In the genomic region with DNA sequence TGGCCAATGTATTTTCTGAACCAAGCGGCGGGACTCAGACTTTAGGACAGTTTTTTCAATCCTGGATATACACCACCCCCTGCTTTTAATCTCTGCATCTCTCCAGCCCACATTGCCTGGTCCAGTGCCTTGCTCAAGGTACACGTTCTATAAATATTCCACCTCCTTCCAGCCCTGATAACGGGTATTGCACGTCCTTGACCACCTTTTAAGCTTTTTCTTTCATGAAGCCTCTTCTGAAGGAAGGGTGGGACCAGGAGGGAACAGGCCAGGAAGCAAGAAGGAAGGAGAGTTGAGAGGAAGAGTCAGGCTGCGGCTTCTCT, we compare ENCODE assay signal across 1 cellular context.
TF ChIP-seq lines count a peak whose summit lies in the region.

No MANE protein-coding gene starts in this region.

TF ChIP-seq in A549, 52 proteins besides CTCF, POLR2A, EP300 and RAD21:
- no peak for TF ChIP-seq CBX2 (IDR thresholded peaks at IDR 0.05; ENCODE audit: borderline replicate concordance, low read depth)
- no peak for TF ChIP-seq MAZ (IDR thresholded peaks at IDR 0.05; ENCODE audit: borderline replicate concordance, low read depth, low read length)
- TF ChIP-seq ATOH8 (CRISPR knock-in tag; IDR thresholded peaks at IDR 0.05; ENCODE audit: low read depth), result no peak
- TF ChIP-seq, protein P1, sequence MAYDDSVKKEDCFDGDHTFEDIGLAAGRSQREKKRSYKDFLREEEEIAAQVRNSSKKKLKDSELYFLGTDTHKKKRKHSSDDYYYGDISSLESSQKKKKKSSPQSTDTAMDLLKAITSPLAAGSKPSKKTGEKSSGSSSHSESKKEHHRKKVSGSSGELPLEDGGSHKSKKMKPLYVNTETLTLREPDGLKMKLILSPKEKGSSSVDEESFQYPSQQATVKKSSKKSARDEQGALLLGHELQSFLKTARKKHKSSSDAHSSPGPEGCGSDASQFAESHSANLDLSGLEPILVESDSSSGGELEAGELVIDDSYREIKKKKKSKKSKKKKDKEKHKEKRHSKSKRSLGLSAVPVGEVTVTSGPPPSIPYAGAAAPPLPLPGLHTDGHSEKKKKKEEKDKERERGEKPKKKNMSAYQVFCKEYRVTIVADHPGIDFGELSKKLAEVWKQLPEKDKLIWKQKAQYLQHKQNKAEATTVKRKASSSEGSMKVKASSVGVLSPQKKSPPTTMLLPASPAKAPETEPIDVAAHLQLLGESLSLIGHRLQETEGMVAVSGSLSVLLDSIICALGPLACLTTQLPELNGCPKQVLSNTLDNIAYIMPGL (CRISPR knock-in tag; IDR thresholded peaks at IDR 0.05; ENCODE audit: borderline replicate concordance), result no peak
- TF ChIP-seq FOXS1 (CRISPR knock-in tag; IDR thresholded peaks at IDR 0.05), result no peak
- TF ChIP-seq HOXB5 (CRISPR knock-in tag; IDR thresholded peaks at IDR 0.05), result no peak
